24 cellular contexts compared by ENCODE assay signal in the genomic region with DNA sequence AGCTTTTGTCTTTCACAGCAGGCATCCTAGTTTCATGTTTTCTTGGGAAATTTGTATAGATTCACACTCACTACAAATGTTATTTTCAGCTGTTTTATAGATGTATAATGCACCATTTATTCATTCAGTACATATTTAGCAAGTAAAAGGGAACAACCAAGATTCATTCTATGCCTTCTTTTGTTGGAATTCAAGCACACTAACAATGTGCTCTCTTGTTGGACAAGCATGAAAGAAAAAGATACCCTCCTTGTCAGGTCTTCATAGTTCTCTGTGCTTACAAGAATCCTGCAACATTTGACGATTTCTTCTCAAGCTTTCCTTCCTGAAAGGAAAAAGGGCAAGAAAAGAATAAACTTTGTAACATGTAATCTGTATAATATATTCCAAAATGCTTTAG.
A peak's percentile ranks its signal among the peaks of the same experiment; 100 is the strongest.
DNase-seq lines count a peak whose midpoint lies in the region; ATAC-seq, FAIRE-seq and TF ChIP-seq lines count a peak whose summit lies in the region.
"Had no signal": no experiment of that assay in that cellular context is flagged by ENCODE, and none has a peak within 500 bp of the region (broad histone marks: within the 10 kb centered on the region; RNA-seq: fewer than 3 reads in every experiment).

No MANE protein-coding gene starts in this region.

- H3K36me3 ChIP-seq in cardiac muscle cell (no peaks in the 10 kb centered on the region), heart left ventricle (no peaks in the 10 kb centered on the region), endothelial cell of umbilical vein (ENCODE audit: control insufficient read depth in 2 of 2, extremely low read depth in 1 of 2, insufficient read depth in 2 of 2, low read length in 2 of 2) (no peaks in the 10 kb centered on the region), ovary (no peaks in the 10 kb centered on the region), uterus (no peaks in the 10 kb centered on the region)
- H3K36me3 ChIP-seq: BE2C, MG63, SJCRH30 had no signal

- H3K79me2 ChIP-seq in endothelial cell of umbilical vein (ENCODE audit: control insufficient read depth, insufficient read depth, low read length), result no peaks in the 10 kb centered on the region

- H3K4me3 ChIP-seq in cardiac muscle cell (no peak overlapping the region), heart left ventricle (no peak overlapping the region), endothelial cell of umbilical vein (replicated peaks in 1 of 3; ENCODE audit: insufficient read depth in 1 of 3, low read depth in 1 of 3, low read length in 3 of 3) (no peak overlapping the region), ovary (no peak overlapping the region), uterus (no peak overlapping the region)
- H3K4me3 ChIP-seq: GM23248, MG63, SJCRH30 had no signal

- H3K9me1 ChIP-seq in endothelial cell of umbilical vein (replicated peaks; ENCODE audit: control insufficient read depth, extremely low read depth, insufficient read depth, low read length), result no peaks in the 10 kb centered on the region

- no TSS peak for BruUV-seq in endothelial cell of umbilical vein (replicated peaks; lab: Mats Ljungman, UMichigan)

- intact Hi-C loops in heart left ventricle (cut with DNase I), result no loop called here
- intact Hi-C loops in endothelial cell of umbilical vein (cut with micrococcal nuclease), result no loop called here
- intact Hi-C loops in ovary (cut with DNase I), result loop anchor here in 1 of 4 donors (10.0 kb wide), 1 partner anchor 349 kb away; no protein-coding TSS in a partner anchor
- intact Hi-C loops in uterus (cut with DNase I; ENCODE audit: low total_unique reads), result no loop called here

- 57 to 72% (median 61%) methylated on average over 1 of the region's 1 CpG for WGBS in heart left ventricle, 4 donors
- WGBS in ovary, 3 donors, result 14 to 41% (median 20%) methylated on average over 1 of the region's 1 CpG

- no peak for ATAC-seq in heart left ventricle
- ATAC-seq: PC-3 had no signal

- H4K20me1 ChIP-seq in endothelial cell of umbilical vein (replicated peaks; ENCODE audit: control insufficient read depth, extremely low read depth, insufficient read depth, low read length), result no peaks in the 10 kb centered on the region

- H3K9me3 ChIP-seq in cardiac muscle cell (ENCODE audit: low read depth) (no peaks in the 10 kb centered on the region), heart left ventricle (peaks cover 0 to 6% (median 0%) of the 10 kb centered on the region in 12 donors), endothelial cell of umbilical vein (replicated peaks; ENCODE audit: control insufficient read depth, insufficient read depth, low read length) (no peaks in the 10 kb centered on the region), ovary (no peaks in the 10 kb centered on the region), uterus (peaks cover 0 to 5% of the 10 kb centered on the region in 2 donors)
- H3K9me3 ChIP-seq: BE2C, MG63, SJCRH30 had no signal

- no peak for FAIRE-seq in endothelial cell of umbilical vein (lab: Jason Lieb, UNC)

- dilution Hi-C loops in endothelial cell of umbilical vein (cut with MboI; ENCODE audit: extremely low pct_ligation_motif_present, low sequenced_read_pairs), result no loop called here

- DNase-seq in cardiac muscle cell (ENCODE audit: low read depth in 1 of 2, low spot score in 1 of 2) (no peak), heart left ventricle (no peak), endothelial cell of umbilical vein (ENCODE audit: low read depth, low spot score) (peak; percentile 23), ovary (no peak), uterus (no peak), UCSD-AML1 (lab: John Stamatoyannopoulos, UW; ENCODE audit: unreplicated experiment) (no peak), GF-D8 (lab: John Stamatoyannopoulos, UW) (no peak)
- no peak for DNase-seq in activated T-cell treated with anti-CD3 and anti-CD28 coated beads, Interleukin-2, amount 50 U/mL, for 48 hours
- DNase-seq: ACHN, BE2C, DMS153, DND-41, GM23248, H9, KBM-7, MG63, NCI-H1105 treated with DMSO at 0.1 percent for 48 hours, NCI-H2029, NCI-H446, NCI-H524 treated with DMSO at 0.1 percent for 48 hours, NCI-H774, PC-3, SJCRH30 had no signal

- TF ChIP-seq POLR2A in heart left ventricle (IDR thresholded peaks at IDR 0.05) (no peak), endothelial cell of umbilical vein (IDR thresholded peaks at IDR 0.05; ENCODE audit: low read depth, low read length) (no peak), ovary (IDR thresholded peaks at IDR 0.05) (no peak), uterus (IDR thresholded peaks at IDR 0.05) (no peak)

- no peak overlapping the region for H3K9ac ChIP-seq in endothelial cell of umbilical vein (replicated peaks; ENCODE audit: extremely low read depth, insufficient read depth, low read length)
- H3K9ac ChIP-seq: GM23248 had no signal

- peak overlapping the region; percentile 94 for H3K27ac ChIP-seq in cardiac muscle cell
- no peak overlapping the region for H3K27ac ChIP-seq in heart left ventricle
- H3K27ac ChIP-seq in endothelial cell of umbilical vein (ENCODE audit: insufficient read depth, low read depth, low read length), result no peak overlapping the region
- peak overlapping the region; percentile 0 to 62 for H3K27ac ChIP-seq in ovary
- peak overlapping the region; percentile 87 to 95 for H3K27ac ChIP-seq in uterus
- H3K27ac ChIP-seq: 22Rv1, GM23248, SJCRH30 had no signal

- POLR2A ChIA-PET in endothelial cell of umbilical vein (lab: Charles Lee), result no interaction called here

- H3K4me2 ChIP-seq in endothelial cell of umbilical vein (ENCODE audit: insufficient read depth, low read length), result no peak overlapping the region

- H2AFZ ChIP-seq in endothelial cell of umbilical vein (ENCODE audit: low read depth, low read length), result no peak overlapping the region
- H2AFZ ChIP-seq: GM23248 had no signal

- TF ChIP-seq CTCF in cardiac muscle cell (IDR thresholded peaks at IDR 0.05; ENCODE audit: low read depth, low read length) (no peak), heart left ventricle (IDR thresholded peaks at IDR 0.05) (no peak), endothelial cell of umbilical vein (IDR thresholded peaks at IDR 0.05; ENCODE audit: extremely low read depth in 1 of 2, insufficient read depth in 1 of 2, low read depth in 1 of 2, low read length in 2 of 2) (no peak), ovary (IDR thresholded peaks at IDR 0.05) (no peak), uterus (IDR thresholded peaks at IDR 0.05) (no peak)

- TF ChIP-seq EP300 in ovary (IDR thresholded peaks at IDR 0.05), result no peak

- H3K4me1 ChIP-seq in cardiac muscle cell (ENCODE audit: low read depth) (peaks cover 47% of the 10 kb centered on the region), heart left ventricle (peaks cover 0 to 17% (median 2%) of the 10 kb centered on the region in 12 donors), endothelial cell of umbilical vein (ENCODE audit: control insufficient read depth, extremely low read depth, insufficient read depth, low read length) (peaks cover 13% of the 10 kb centered on the region), ovary (ENCODE audit: insufficient read depth) (peaks cover 5% of the 10 kb centered on the region), uterus (peaks cover 0 to 15% of the 10 kb centered on the region in 2 donors)
- H3K4me1 ChIP-seq: BE2C, SJCRH30 had no signal

- CTCF ChIA-PET in endothelial cell of umbilical vein (lab: Charles Lee), result interaction anchor here (1.9 kb wide), 2 partner anchors 10 to 103 kb away, joined by 7 to 15 read pairs; no protein-coding TSS in a partner anchor

- no peaks in the 10 kb centered on the region for H3K27me3 ChIP-seq in cardiac muscle cell
- no peaks in the 10 kb centered on the region for H3K27me3 ChIP-seq in heart left ventricle
- H3K27me3 ChIP-seq in endothelial cell of umbilical vein (ENCODE audit: control insufficient read depth in 2 of 2, insufficient read depth in 2 of 2, low read length in 2 of 2), result no peaks in the 10 kb centered on the region
- H3K27me3 ChIP-seq in ovary, result no peaks in the 10 kb centered on the region
- H3K27me3 ChIP-seq in uterus, result no peaks in the 10 kb centered on the region
- H3K27me3 ChIP-seq: BE2C, MG63, SJCRH30 had no signal

TF ChIP-seq in endothelial cell of umbilical vein, 7 proteins besides CTCF, POLR2A, EP300 and RAD21:
- TF ChIP-seq, protein P1, sequence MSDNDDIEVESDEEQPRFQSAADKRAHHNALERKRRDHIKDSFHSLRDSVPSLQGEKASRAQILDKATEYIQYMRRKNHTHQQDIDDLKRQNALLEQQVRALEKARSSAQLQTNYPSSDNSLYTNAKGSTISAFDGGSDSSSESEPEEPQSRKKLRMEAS (IDR thresholded peaks at IDR 0.05; ENCODE audit: insufficient read depth, insufficient read length), result no peak
- TF ChIP-seq MYC (IDR thresholded peaks at IDR 0.05; ENCODE audit: low read depth, low read length), result no peak
- no peak for TF ChIP-seq EZH2 (IDR thresholded peaks at IDR 0.05; ENCODE audit: borderline replicate concordance, low read depth, low read length, severe bottlenecking)
- no peak for TF ChIP-seq FOS (IDR thresholded peaks at IDR 0.05; ENCODE audit: borderline replicate concordance, insufficient read depth, low read length)
- TF ChIP-seq GATA2 (IDR thresholded peaks at IDR 0.05; ENCODE audit: insufficient read depth, insufficient read length, low read depth, low read length), result no peak
- no peak for TF ChIP-seq POLR2AphosphoS5 (IDR thresholded peaks at IDR 0.05; ENCODE audit: insufficient read depth, low read depth, low read length)
- no peak for TF ChIP-seq JUN (IDR thresholded peaks at IDR 0.05; ENCODE audit: borderline replicate concordance, insufficient read depth, insufficient read length, low read depth)

Comparison
In these comparisons a context has a peak if more than half of its experiments do, and no peak if none do; other contexts are left out.
1. H3K27ac ChIP-seq: peak in cardiac muscle cell (single experiment), ovary (2 of 2) and uterus (2 of 2); none in heart left ventricle (0 of 12) and endothelial cell of umbilical vein (single experiment).